In genomic region chr2:105573910-105574655, GRCh38 we compare ENCODE assay signal across 19 cellular contexts.
A peak's percentile ranks its signal among the peaks of the same experiment; 100 is the strongest.
DNase-seq lines count a peak whose midpoint lies in the region; ATAC-seq and TF ChIP-seq lines count a peak whose summit lies in the region.
"Had no signal": no experiment of that assay in that cellular context is flagged by ENCODE, and none has a peak within 500 bp of the region (broad histone marks: within the 10 kb centered on the region; RNA-seq: fewer than 3 reads in every experiment).

No MANE protein-coding gene starts in this region.

- H3K36me3 ChIP-seq in sigmoid colon: no peaks in the 10 kb centered on the region
- H3K36me3 ChIP-seq in gastroesophageal sphincter: no peaks in the 10 kb centered on the region
- H3K36me3 ChIP-seq: upper lobe of left lung had no signal

- H3K9me3 Mint-ChIP-seq in T-cell: no peaks in the 10 kb centered on the region
- H3K9me3 Mint-ChIP-seq: CD4-positive, alpha-beta memory T cell; dendritic cell treated with granulocyte-macrophage colony-stimulating factor and Interleukin-4, amounts not matched to agents 40 ng/mL and 50 ng/mL, for 4 days; nephron; T-helper 2 cell treated with Interferon-gamma antibody and Interleukin-4, amounts not matched to agents 5 μg/mL and 100 μg/mL, for 36 hours had no signal

- ATAC-seq in T-cell (replicated peaks in 1 of 4) (no peak), gastroesophageal sphincter (no peak), HG03571 (IDR thresholded peaks at IDR 0.05; ENCODE audit: unreplicated experiment) (no peak)
- ATAC-seq: A549 had no signal

- no peak overlapping the region for H3K4me3 ChIP-seq in sigmoid colon
- no peak overlapping the region for H3K4me3 ChIP-seq in gastroesophageal sphincter
- H3K4me3 ChIP-seq: A549, upper lobe of left lung had no signal

- H3K27me3 ChIP-seq in sigmoid colon: no peaks in the 10 kb centered on the region
- H3K27me3 ChIP-seq in gastroesophageal sphincter: no peaks in the 10 kb centered on the region
- H3K27me3 ChIP-seq: upper lobe of left lung had no signal

- H3K27me3 Mint-ChIP-seq in T-cell: peaks cover 0 to 12% of the 10 kb centered on the region in 2 donors

- H3K27ac Mint-ChIP-seq in T-cell: peak overlapping the region in 1 of 2 donors; percentile 66
- H3K27ac Mint-ChIP-seq: dendritic cell treated with granulocyte-macrophage colony-stimulating factor and Interleukin-4, amounts not matched to agents 40 ng/mL and 50 ng/mL, for 4 days; nephron; T-helper 2 cell treated with Interferon-gamma antibody and Interleukin-4, amounts not matched to agents 5 μg/mL and 100 μg/mL, for 36 hours had no signal

- no peaks in the 10 kb centered on the region for H3K36me3 Mint-ChIP-seq in T-cell
- H3K36me3 Mint-ChIP-seq: CD4-positive, alpha-beta memory T cell had no signal

- no peak for TF ChIP-seq CTCF in sigmoid colon (IDR thresholded peaks at IDR 0.05)
- no peak for TF ChIP-seq CTCF in gastroesophageal sphincter (IDR thresholded peaks at IDR 0.05)

- intact Hi-C loops in sigmoid colon (cut with DNase I): no loop called here

- H3K4me3 Mint-ChIP-seq in T-cell: peak overlapping the region in 2 of 3 donors; percentile 1 to 2
- H3K4me3 Mint-ChIP-seq: dendritic cell treated with granulocyte-macrophage colony-stimulating factor and Interleukin-4, amounts not matched to agents 40 ng/mL and 50 ng/mL, for 4 days; nephron; T-helper 2 cell treated with Interferon-gamma antibody and Interleukin-4, amounts not matched to agents 5 μg/mL and 100 μg/mL, for 36 hours had no signal

- CTCF ChIA-PET in T-cell (lab: Charles Lee): interaction anchor here (0.6 to 3.3 kb wide), 7 partner anchors 207 to 287 kb away, joined by 3 to 48 read pairs (median 4); no protein-coding TSS in a partner anchor

- peaks cover 17 to 24% (median 23%) of the 10 kb centered on the region in 3 donors for H3K4me1 Mint-ChIP-seq in T-cell

- 49 to 78% methylated on average over 8 of the region's 8 CpGs for WGBS in sigmoid colon, 2 donors
- WGBS in gastroesophageal sphincter (ENCODE audit: low coverage in 1 of 2), 2 donors: 76 to 100% methylated on average over 1 to 4 of the region's 8 CpGs

- TF ChIP-seq EP300 in sigmoid colon (IDR thresholded peaks at IDR 0.05) (no peak), gastroesophageal sphincter (IDR thresholded peaks at IDR 0.05) (no peak)

- DNase-seq in NCI-H748 (lab: John Stamatoyannopoulos, UW; ENCODE audit: unreplicated experiment) (peak; percentile 42), NCI-H748 treated with DMSO at 0.1 percent for 48 hours (lab: John Stamatoyannopoulos, UW) (no peak), NCI-H146 (lab: John Stamatoyannopoulos, UW) (peak; percentile 42), T-cell (no peak), sigmoid colon (no peak), HCEC 1CT (no peak)
- DNase-seq: aorta; CD4-positive, alpha-beta memory T cell; GF-D8; NCI-H2227 treated with DMSO at 0.1 percent for 48 hours; stimulated activated CD4-positive, alpha-beta T cell treated with anti-CD3 and anti-CD28 coated beads, Interleukin-4, amount 100 ng/mL, for 4 hours; upper lobe of left lung had no signal

- no peak for TF ChIP-seq POLR2A in sigmoid colon (IDR thresholded peaks at IDR 0.05)
- no peak for TF ChIP-seq POLR2A in gastroesophageal sphincter (IDR thresholded peaks at IDR 0.05)

- H3K4me1 ChIP-seq in sigmoid colon (peaks cover 0 to 16% (median 7%) of the 10 kb centered on the region in 4 donors), gastroesophageal sphincter (peaks cover 0 to 33% (median 6%) of the 10 kb centered on the region in 3 donors)

- H3K9me3 ChIP-seq in sigmoid colon: no peaks in the 10 kb centered on the region
- H3K9me3 ChIP-seq in gastroesophageal sphincter: no peaks in the 10 kb centered on the region
- H3K9me3 ChIP-seq: A549, upper lobe of left lung had no signal

- POLR2A ChIA-PET in T-cell (lab: Charles Lee): interaction anchor here in 1 of 2 donors (0.6 kb wide), 1 partner anchor 506 kb away, joined by 6 read pairs; no protein-coding TSS in a partner anchor

- H3K27ac ChIP-seq in sigmoid colon (peak overlapping the region in 3 of 4 donors; percentile 10 to 27 (median 11)), gastroesophageal sphincter (no peak overlapping the region)
- H3K27ac ChIP-seq: A549, HL-60, upper lobe of left lung had no signal

Comparison
In these comparisons a context has a peak if more than half of its experiments do, and no peak if none do; other contexts are left out.
1. DNase-seq: peak in NCI-H748 (single experiment) and NCI-H146 (single experiment); none in NCI-H748 treated with DMSO at 0.1 percent for 48 hours (single experiment), T-cell (0 of 34), sigmoid colon (single experiment) and HCEC 1CT (single experiment).
2. H3K27ac ChIP-seq: peak in sigmoid colon (3 of 4); none in gastroesophageal sphincter (0 of 4).